ENCODE assay signal across 1 cellular context in genomic region chr6:37931076-37931465, GRCh38.
TF ChIP-seq lines count a peak whose summit lies in the region.

No MANE protein-coding gene starts in this region.

TF ChIP-seq in HCT116, 20 proteins besides CTCF, POLR2A, EP300 and RAD21:
- no peak for TF ChIP-seq SP1 (IDR thresholded peaks at IDR 0.05; ENCODE audit: low read depth)
- TF ChIP-seq YY1 (IDR thresholded peaks at IDR 0.05; ENCODE audit: extremely low read depth, insufficient replicate concordance, low read depth, low read length), result no peak
- TF ChIP-seq JUND (IDR thresholded peaks at IDR 0.05), result no peak
- no peak for TF ChIP-seq ZNF274 (IDR thresholded peaks at IDR 0.05; ENCODE audit: low read depth, low read length)
- TF ChIP-seq EZH2phosphoT487 (IDR thresholded peaks at IDR 0.05; ENCODE audit: borderline replicate concordance), result no peak
- no peak for TF ChIP-seq ZFX (IDR thresholded peaks at IDR 0.05)
- TF ChIP-seq REST (IDR thresholded peaks at IDR 0.05; ENCODE audit: low read depth), result no peak
- TF ChIP-seq SRF (IDR thresholded peaks at IDR 0.05; ENCODE audit: low read depth), result no peak
- no peak for TF ChIP-seq CBX3 (IDR thresholded peaks at IDR 0.05; ENCODE audit: low read depth)
- TF ChIP-seq ATF3 (IDR thresholded peaks at IDR 0.05), result no peak
- TF ChIP-seq POLR2AphosphoS5 (IDR thresholded peaks at IDR 0.05; ENCODE audit: low read depth, low read length), result no peak
- TF ChIP-seq MAX (IDR thresholded peaks at IDR 0.05), result no peak
- no peak for TF ChIP-seq ZBTB33 (IDR thresholded peaks at IDR 0.05; ENCODE audit: extremely low read depth, insufficient replicate concordance, low read length)
- TF ChIP-seq EZH2 (IDR thresholded peaks at IDR 0.05), result no peak
- TF ChIP-seq FOSL1 (IDR thresholded peaks at IDR 0.05; ENCODE audit: low read depth), result no peak
- TF ChIP-seq SIN3A (IDR thresholded peaks at IDR 0.05; ENCODE audit: low read depth), result no peak
- TF ChIP-seq CEBPB (IDR thresholded peaks at IDR 0.05; ENCODE audit: low read depth), result no peak
- TF ChIP-seq ELF1 (IDR thresholded peaks at IDR 0.05; ENCODE audit: borderline replicate concordance, low read depth), result no peak
- no peak for TF ChIP-seq TCF7L2 (IDR thresholded peaks at IDR 0.05; ENCODE audit: borderline replicate concordance, extremely low read depth, insufficient read depth, insufficient read length)
- TF ChIP-seq EGR1 (IDR thresholded peaks at IDR 0.05; ENCODE audit: low read depth), result no peak
